8 cellular contexts compared by ENCODE assay signal in genomic region chr18:2571200-2572143, GRCh38. TPM values are rescaled to one million over a fixed set of nuclear protein-coding genes. Genes with fewer than 3 reads are reported as not detected.
A peak's percentile ranks its signal among the peaks of the same experiment; 100 is the strongest.
DNase-seq lines count a peak whose midpoint lies in the region; ATAC-seq and TF ChIP-seq lines count a peak whose summit lies in the region.

A gene with protein sequence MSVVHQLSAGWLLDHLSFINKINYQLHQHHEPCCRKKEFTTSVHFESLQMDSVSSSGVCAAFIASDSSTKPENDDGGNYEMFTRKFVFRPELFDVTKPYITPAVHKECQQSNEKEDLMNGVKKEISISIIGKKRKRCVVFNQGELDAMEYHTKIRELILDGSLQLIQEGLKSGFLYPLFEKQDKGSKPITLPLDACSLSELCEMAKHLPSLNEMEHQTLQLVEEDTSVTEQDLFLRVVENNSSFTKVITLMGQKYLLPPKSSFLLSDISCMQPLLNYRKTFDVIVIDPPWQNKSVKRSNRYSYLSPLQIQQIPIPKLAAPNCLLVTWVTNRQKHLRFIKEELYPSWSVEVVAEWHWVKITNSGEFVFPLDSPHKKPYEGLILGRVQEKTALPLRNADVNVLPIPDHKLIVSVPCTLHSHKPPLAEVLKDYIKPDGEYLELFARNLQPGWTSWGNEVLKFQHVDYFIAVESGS (minus strand): TSS chr18:2571505. CDS start chr18:2567216, 4,289 bp downstream.
Gene NDC80, plus strand, starts transcription at chr18:2571557. Its CDS starts 1,429 bp downstream, at chr18:2572986.

- H3K9me3 ChIP-seq in right lobe of liver: no peaks in the 10 kb centered on the region

- ATAC-seq in HG03457 (IDR thresholded peaks at IDR 0.05; ENCODE audit: unreplicated experiment) (peak; percentile 59), right lobe of liver (peak; percentile 92 to 96 (median 94))

- TF ChIP-seq CTCF in C4-2B (conservative IDR thresholded peaks at IDR 0.05): no peak
- no peak for TF ChIP-seq CTCF in right lobe of liver (IDR thresholded peaks at IDR 0.05)

- no peaks in the 10 kb centered on the region for H3K27me3 ChIP-seq in right lobe of liver

- peak within 1 kb of the TSS; percentile 65 to 72 (median 68) for H3K4me3 ChIP-seq in right lobe of liver

- intact Hi-C loops in right lobe of liver (cut with DNase I): no loop called here

- H3K27ac ChIP-seq in C4-2B (peak within 1 kb of the TSS; percentile 89), right lobe of liver (peak within 1 kb of the TSS; percentile 99)

- TF ChIP-seq POLR2A in right lobe of liver (IDR thresholded peaks at IDR 0.05): no peak

- DNase-seq in GM19240 (ENCODE audit: insufficient read length, low spot score) (peak; percentile 25), NCI-H748 treated with DMSO at 0.1 percent for 48 hours (lab: John Stamatoyannopoulos, UW) (peak; percentile 92), dermis microvascular lymphatic vessel endothelial cell (ENCODE audit: low read depth in 2 of 2) (peak; percentile 83 to 92), right lobe of liver (peak; percentile 84 to 87 (median 87))
- DNase-seq in activated CD4-positive, alpha-beta T cell treated with anti-CD3 and anti-CD28 coated beads, Interleukin-2, amount 50 U/mL, for 48 hours: peak; percentile 84 to 88
- DNase-seq in stimulated activated CD4-positive, alpha-beta T cell treated with anti-CD3 and anti-CD28 coated beads, Interleukin-4, amount 100 ng/mL, for 24 hours: peak; percentile 83

- no peaks in the 10 kb centered on the region for H3K36me3 ChIP-seq in right lobe of liver

- H3K4me1 ChIP-seq in right lobe of liver: peaks cover 0 to 13% (median 0%) of the 10 kb centered on the region in 4 donors

- under 1% methylated on average over 38 of the region's 53 CpGs for WGBS in right lobe of liver (ENCODE audit: insufficient coverage, low coverage, low lambda C conversion rate, missing lambda C conversion rate)

RNA-seq across cellular contexts. Expression of the first gene that starts in this region (rescaled TPM):
- total RNA-seq in dermis microvascular lymphatic vessel endothelial cell: 7.0 and 8.3 TPM in 2 replicates
- 1 to 10 TPM; 3.2 to 4.9 (median 3.3) TPM for total RNA-seq in right lobe of liver

RNA-seq across cellular contexts. Expression of gene NDC80, which starts in this region (rescaled TPM):
- 6.8 and 20.8 TPM in 2 replicates for total RNA-seq in dermis microvascular lymphatic vessel endothelial cell
- total RNA-seq in right lobe of liver: 1 to 10 TPM in 2 of 6 experiments, under 1 TPM in 3, not detected in 1; 0.34 to 1.6 (median 0.55) TPM

Comparison
In these comparisons a context has a peak if more than half of its experiments do, and no peak if none do; other contexts are left out.
1. Peak in every context shown above with its lines: DNase-seq, ATAC-seq, H3K4me3 ChIP-seq and H3K27ac ChIP-seq.
2. DNase-seq: peak in every context shown above with its lines; median percentile 92 in NCI-H748 treated with DMSO at 0.1 percent for 48 hours; 88 in dermis microvascular lymphatic vessel endothelial cell; 87 in right lobe of liver; 86 in activated CD4-positive, alpha-beta T cell treated with anti-CD3 and anti-CD28 coated beads, Interleukin-2, amount 50 U/mL, for 48 hours; 83 in stimulated activated CD4-positive, alpha-beta T cell treated with anti-CD3 and anti-CD28 coated beads, Interleukin-4, amount 100 ng/mL, for 24 hours; 25 in GM19240.